Comparison of ENCODE assay signal across 18 cellular contexts in genomic region chr5:165138261-165138660, GRCh38.
"Had no signal": no experiment of that assay in that cellular context is flagged by ENCODE, and none has a peak within 500 bp of the region (broad histone marks: within the 10 kb centered on the region; RNA-seq: fewer than 3 reads in every experiment).

No MANE protein-coding gene starts in this region.

- H3K9me3 Mint-ChIP-seq: nephron progenitor cell had no signal

- DNase-seq: activated CD4-positive, alpha-beta memory T cell treated with anti-CD3 and anti-CD28 coated beads for 36 hours; activated CD8-positive, alpha-beta memory T cell treated with anti-CD3 and anti-CD28 coated beads, Interleukin-2, amount 50 U/mL, for 4 hours; activated T-cell treated with anti-CD3 and anti-CD28 coated beads, Interleukin-2, amount 50 U/mL, for 72 hours; aorta; central memory CD4-positive, alpha-beta T cell; effector memory CD8-positive, alpha-beta T cell; glutamatergic neuron; kidney; left ventricle myocardium inferior; nephron progenitor cell; ovary; stimulated activated CD4-positive, alpha-beta T cell treated with anti-CD3 and anti-CD28 coated beads, Interleukin-15, amount 100 ng/mL, for 24 hours; stimulated activated CD4-positive, alpha-beta T cell treated with anti-CD3 and anti-CD28 coated beads, Interleukin-4, amount 100 ng/mL, for 24 hours; stimulated activated naive CD8-positive, alpha-beta T cell treated with anti-CD3 and anti-CD28 coated beads, Interleukin-15, amount 100 ng/mL, for 72 hours; SW 1271 had no signal

- H3K36me3 Mint-ChIP-seq: activated CD4-positive, alpha-beta memory T cell treated with anti-CD3 and anti-CD28 coated beads for 36 hours; memory B cell had no signal

- H3K27me3 Mint-ChIP-seq: activated CD4-positive, alpha-beta memory T cell treated with anti-CD3 and anti-CD28 coated beads for 36 hours; effector memory CD8-positive, alpha-beta T cell; memory B cell; stimulated activated naive CD8-positive, alpha-beta T cell treated with anti-CD3 and anti-CD28 coated beads, Interleukin-15, amount 100 ng/mL, for 72 hours had no signal

- H3K27ac ChIP-seq: coronary artery, left ventricle myocardium inferior, ovary, thoracic aorta had no signal

- H3K4me3 Mint-ChIP-seq: activated CD4-positive, alpha-beta memory T cell treated with anti-CD3 and anti-CD28 coated beads for 36 hours; activated T-cell treated with anti-CD3 and anti-CD28 coated beads, Interleukin-2, amount 50 U/mL, for 72 hours; effector memory CD8-positive, alpha-beta T cell; memory B cell; nephron progenitor cell; stimulated activated naive CD8-positive, alpha-beta T cell treated with anti-CD3 and anti-CD28 coated beads, Interleukin-15, amount 100 ng/mL, for 72 hours had no signal

- H3K4me3 ChIP-seq: coronary artery, left ventricle myocardium inferior, ovary, thoracic aorta had no signal

- H3K9me3 ChIP-seq: left ventricle myocardium inferior, ovary, thoracic aorta had no signal

- H3K36me3 ChIP-seq: left ventricle myocardium inferior, ovary, thoracic aorta had no signal

- ATAC-seq: activated T-cell treated with anti-CD3 and anti-CD28 coated beads, Interleukin-2, amount 50 U/mL, for 72 hours; effector memory CD8-positive, alpha-beta T cell; stimulated activated naive CD8-positive, alpha-beta T cell treated with anti-CD3 and anti-CD28 coated beads, Interleukin-15, amount 100 ng/mL, for 72 hours had no signal

- H3K4me1 Mint-ChIP-seq: memory B cell; stimulated activated naive CD8-positive, alpha-beta T cell treated with anti-CD3 and anti-CD28 coated beads, Interleukin-15, amount 100 ng/mL, for 72 hours had no signal

- H3K27me3 ChIP-seq: ovary had no signal

- H3K4me1 ChIP-seq: left ventricle myocardium inferior had no signal

- FAIRE-seq: kidney had no signal

- H3K27ac Mint-ChIP-seq: activated CD4-positive, alpha-beta memory T cell treated with anti-CD3 and anti-CD28 coated beads for 36 hours; activated T-cell treated with anti-CD3 and anti-CD28 coated beads, Interleukin-2, amount 50 U/mL, for 72 hours; effector memory CD8-positive, alpha-beta T cell; memory B cell; nephron progenitor cell; stimulated activated naive CD8-positive, alpha-beta T cell treated with anti-CD3 and anti-CD28 coated beads, Interleukin-15, amount 100 ng/mL, for 72 hours had no signal
